Comparison of ENCODE assay signal across 8 cellular contexts in the genomic region with DNA sequence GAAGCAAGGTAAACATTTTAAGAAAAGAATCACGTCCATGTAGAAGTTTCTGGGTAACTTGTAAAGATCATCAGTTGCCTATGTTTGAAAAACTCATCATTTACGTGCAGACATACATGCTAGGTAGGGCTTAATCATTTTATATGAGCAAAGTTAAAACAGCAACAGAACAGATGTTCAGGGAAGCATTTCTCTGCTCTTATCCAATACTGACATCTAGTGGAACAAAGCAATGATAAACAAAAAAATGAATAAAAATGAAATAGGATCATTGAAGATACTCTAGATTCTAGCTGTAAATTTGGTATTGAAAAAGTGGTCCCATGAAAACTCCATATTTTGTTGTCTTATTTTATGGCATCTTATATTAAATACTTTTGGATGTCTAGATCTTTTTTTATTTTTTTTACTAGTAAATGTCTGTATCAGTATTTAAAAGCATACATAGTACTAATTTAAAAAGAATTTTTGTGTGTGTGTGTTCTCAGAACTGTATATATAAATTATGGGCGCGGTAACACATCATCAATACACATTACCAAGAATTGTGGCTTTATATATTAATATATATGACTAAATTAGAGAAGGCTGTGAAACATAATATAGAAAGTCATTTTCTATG.
DNase-seq lines count a peak whose midpoint lies in the region; ATAC-seq and TF ChIP-seq lines count a peak whose summit lies in the region.

No MANE protein-coding gene starts in this region.

- no peaks in the 10 kb centered on the region for H3K36me3 ChIP-seq in psoas muscle (ENCODE audit: insufficient read depth in 1 of 2, low read depth in 1 of 2)

- DNase-seq in Calu3 = no peak
- peak; percentile 5 for DNase-seq in NCI-H82 treated with DMSO at 0.1 percent for 48 hours (lab: John Stamatoyannopoulos, UW; ENCODE audit: unreplicated experiment)
- no peak for DNase-seq in endothelial cell (ENCODE audit: low spot score)
- no peak for DNase-seq in psoas muscle
- DNase-seq in AG08396 (ENCODE audit: low spot score) = no peak
- DNase-seq in activated T-helper 1 cell treated with anti-CD3 and anti-CD28 coated beads, Interleukin-12 subunit alpha, Interleukin-12 subunit beta, Interleukin-2, Interleukin-4 antibody, amounts not matched to agents 30 ng/mL and 10 ng/mL and 1 ng/mL, durations not matched to agents 14 hours and 24 hours and 36 hours (ENCODE audit: low spot score) = no peak
- no peak for DNase-seq in C1 segment of cervical spinal cord (lab: John Stamatoyannopoulos, UW)

- intact Hi-C loops in Calu3 (cut with micrococcal nuclease; ENCODE audit: unreplicated experiment) = loop anchor here (2.0 kb wide), 1 partner anchor 830 kb away; no protein-coding TSS in a partner anchor
- intact Hi-C loops in psoas muscle (cut with DNase I) = no loop called here
- intact Hi-C loops in activated T-helper 1 cell treated with anti-CD3 and anti-CD28 coated beads, Interleukin-12 subunit alpha, Interleukin-12 subunit beta, Interleukin-2, Interleukin-4 antibody, amounts not matched to agents 30 ng/mL and 10 ng/mL and 1 ng/mL, durations not matched to agents 14 hours and 24 hours and 36 hours (cut with micrococcal nuclease) = no loop called here

- no peak overlapping the region for H3K27ac ChIP-seq in psoas muscle

- WGBS in psoas muscle, 3 donors = 21 to 35% (median 24%) methylated on average over 4 of the region's 4 CpGs

- H3K4me1 Mint-ChIP-seq in Calu3 (ENCODE audit: low read depth, unreplicated experiment) = peaks cover 17% of the 10 kb centered on the region
- H3K4me1 Mint-ChIP-seq in endothelial cell (ENCODE audit: unreplicated experiment) = peaks cover 5% of the 10 kb centered on the region
- H3K4me1 Mint-ChIP-seq in activated T-helper 1 cell treated with anti-CD3 and anti-CD28 coated beads, Interleukin-12 subunit alpha, Interleukin-12 subunit beta, Interleukin-2, Interleukin-4 antibody, amounts not matched to agents 30 ng/mL and 10 ng/mL and 1 ng/mL, durations not matched to agents 14 hours and 24 hours and 36 hours (ENCODE audit: low read depth) = no peaks in the 10 kb centered on the region

- no peaks in the 10 kb centered on the region for H3K27me3 Mint-ChIP-seq in Calu3 (ENCODE audit: unreplicated experiment)
- no peaks in the 10 kb centered on the region for H3K27me3 Mint-ChIP-seq in endothelial cell (ENCODE audit: unreplicated experiment)
- no peaks in the 10 kb centered on the region for H3K27me3 Mint-ChIP-seq in activated T-helper 1 cell treated with anti-CD3 and anti-CD28 coated beads, Interleukin-12 subunit alpha, Interleukin-12 subunit beta, Interleukin-2, Interleukin-4 antibody, amounts not matched to agents 30 ng/mL and 10 ng/mL and 1 ng/mL, durations not matched to agents 14 hours and 24 hours and 36 hours (ENCODE audit: insufficient read depth)

- H3K27ac Mint-ChIP-seq in Calu3 (ENCODE audit: unreplicated experiment) (no peak overlapping the region), endothelial cell (ENCODE audit: unreplicated experiment) (no peak overlapping the region)
- no peak overlapping the region for H3K27ac Mint-ChIP-seq in activated T-helper 1 cell treated with anti-CD3 and anti-CD28 coated beads, Interleukin-12 subunit alpha, Interleukin-12 subunit beta, Interleukin-2, Interleukin-4 antibody, amounts not matched to agents 30 ng/mL and 10 ng/mL and 1 ng/mL, durations not matched to agents 14 hours and 24 hours and 36 hours

- H3K9me3 ChIP-seq in psoas muscle = no peaks in the 10 kb centered on the region

- no peaks in the 10 kb centered on the region for H3K9me3 Mint-ChIP-seq in Calu3 (ENCODE audit: low read depth, unreplicated experiment)
- H3K9me3 Mint-ChIP-seq in endothelial cell (ENCODE audit: unreplicated experiment) = no peaks in the 10 kb centered on the region
- no peaks in the 10 kb centered on the region for H3K9me3 Mint-ChIP-seq in activated T-helper 1 cell treated with anti-CD3 and anti-CD28 coated beads, Interleukin-12 subunit alpha, Interleukin-12 subunit beta, Interleukin-2, Interleukin-4 antibody, amounts not matched to agents 30 ng/mL and 10 ng/mL and 1 ng/mL, durations not matched to agents 14 hours and 24 hours and 36 hours

- H3K4me3 Mint-ChIP-seq in Calu3 (ENCODE audit: low read depth, unreplicated experiment) (no peak overlapping the region), endothelial cell (ENCODE audit: unreplicated experiment) (no peak overlapping the region)
- H3K4me3 Mint-ChIP-seq in activated T-helper 1 cell treated with anti-CD3 and anti-CD28 coated beads, Interleukin-12 subunit alpha, Interleukin-12 subunit beta, Interleukin-2, Interleukin-4 antibody, amounts not matched to agents 30 ng/mL and 10 ng/mL and 1 ng/mL, durations not matched to agents 14 hours and 24 hours and 36 hours = no peak overlapping the region

- H3K4me1 ChIP-seq in psoas muscle = no peaks in the 10 kb centered on the region

- ATAC-seq in HG02852 (IDR thresholded peaks at IDR 0.05; ENCODE audit: unreplicated experiment) = peak; percentile 48
- no peak for ATAC-seq in psoas muscle

- H3K36me3 Mint-ChIP-seq in Calu3 (ENCODE audit: insufficient read depth, unreplicated experiment) = no peaks in the 10 kb centered on the region
- H3K36me3 Mint-ChIP-seq in endothelial cell (ENCODE audit: low read depth, unreplicated experiment) = no peaks in the 10 kb centered on the region
- no peaks in the 10 kb centered on the region for H3K36me3 Mint-ChIP-seq in activated T-helper 1 cell treated with anti-CD3 and anti-CD28 coated beads, Interleukin-12 subunit alpha, Interleukin-12 subunit beta, Interleukin-2, Interleukin-4 antibody, amounts not matched to agents 30 ng/mL and 10 ng/mL and 1 ng/mL, durations not matched to agents 14 hours and 24 hours and 36 hours (ENCODE audit: low read depth)

- TF ChIP-seq CTCF in Calu3 (IDR thresholded peaks at IDR 0.05; ENCODE audit: unreplicated experiment) (peak; percentile 78), endothelial cell (IDR thresholded peaks at IDR 0.05; ENCODE audit: unreplicated experiment) (peak; percentile 40), psoas muscle (IDR thresholded peaks at IDR 0.05) (peak; percentile 45)

- no peaks in the 10 kb centered on the region for H3K27me3 ChIP-seq in psoas muscle (ENCODE audit: insufficient read depth in 3 of 3, low read length in 2 of 3)

- H3K4me3 ChIP-seq in psoas muscle = no peak overlapping the region

- CTCF ChIA-PET in Calu3 (lab: Charles Lee) = no interaction called here

- no TSS peak for BruUV-seq in Calu3 (replicated peaks; lab: Mats Ljungman, UMichigan)
